ENCODE assay signal across 1 cellular context in the genomic region with DNA sequence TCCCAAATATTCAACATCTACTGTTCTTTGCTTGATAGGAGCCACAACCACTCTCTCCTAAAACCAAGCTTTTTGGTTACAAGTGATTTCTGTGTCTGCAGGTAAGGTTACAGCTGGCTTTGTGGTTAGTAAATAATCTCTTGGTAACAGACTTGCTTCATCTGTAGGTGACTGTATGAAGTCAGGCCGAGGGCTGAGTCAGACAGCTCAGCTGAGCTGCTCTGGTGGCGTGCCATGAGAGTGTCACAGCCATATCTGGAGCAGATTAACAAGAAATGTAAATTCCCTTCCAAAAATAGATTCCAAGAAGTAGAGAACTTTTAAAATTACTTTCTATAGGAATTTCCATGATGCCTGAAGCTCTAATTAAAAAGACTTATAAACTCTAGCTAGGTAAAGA.
TF ChIP-seq lines count a peak whose summit lies in the region.

No MANE protein-coding gene starts in this region.

TF ChIP-seq in WTC11, 78 proteins besides CTCF, POLR2A, EP300 and RAD21 (continued from another document):
- TF ChIP-seq, protein P1, sequence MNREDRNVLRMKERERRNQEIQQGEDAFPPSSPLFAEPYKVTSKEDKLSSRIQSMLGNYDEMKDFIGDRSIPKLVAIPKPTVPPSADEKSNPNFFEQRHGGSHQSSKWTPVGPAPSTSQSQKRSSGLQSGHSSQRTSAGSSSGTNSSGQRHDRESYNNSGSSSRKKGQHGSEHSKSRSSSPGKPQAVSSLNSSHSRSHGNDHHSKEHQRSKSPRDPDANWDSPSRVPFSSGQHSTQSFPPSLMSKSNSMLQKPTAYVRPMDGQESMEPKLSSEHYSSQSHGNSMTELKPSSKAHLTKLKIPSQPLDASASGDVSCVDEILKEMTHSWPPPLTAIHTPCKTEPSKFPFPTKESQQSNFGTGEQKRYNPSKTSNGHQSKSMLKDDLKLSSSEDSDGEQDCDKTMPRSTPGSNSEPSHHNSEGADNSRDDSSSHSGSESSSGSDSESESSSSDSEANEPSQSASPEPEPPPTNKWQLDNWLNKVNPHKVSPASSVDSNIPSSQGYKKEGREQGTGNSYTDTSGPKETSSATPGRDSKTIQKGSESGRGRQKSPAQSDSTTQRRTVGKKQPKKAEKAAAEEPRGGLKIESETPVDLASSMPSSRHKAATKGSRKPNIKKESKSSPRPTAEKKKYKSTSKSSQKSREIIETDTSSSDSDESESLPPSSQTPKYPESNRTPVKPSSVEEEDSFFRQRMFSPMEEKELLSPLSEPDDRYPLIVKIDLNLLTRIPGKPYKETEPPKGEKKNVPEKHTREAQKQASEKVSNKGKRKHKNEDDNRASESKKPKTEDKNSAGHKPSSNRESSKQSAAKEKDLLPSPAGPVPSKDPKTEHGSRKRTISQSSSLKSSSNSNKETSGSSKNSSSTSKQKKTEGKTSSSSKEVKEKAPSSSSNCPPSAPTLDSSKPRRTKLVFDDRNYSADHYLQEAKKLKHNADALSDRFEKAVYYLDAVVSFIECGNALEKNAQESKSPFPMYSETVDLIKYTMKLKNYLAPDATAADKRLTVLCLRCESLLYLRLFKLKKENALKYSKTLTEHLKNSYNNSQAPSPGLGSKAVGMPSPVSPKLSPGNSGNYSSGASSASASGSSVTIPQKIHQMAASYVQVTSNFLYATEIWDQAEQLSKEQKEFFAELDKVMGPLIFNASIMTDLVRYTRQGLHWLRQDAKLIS (CRISPR knock-in tag; IDR thresholded peaks at IDR 0.05; ENCODE audit: borderline replicate concordance) = no peak
- TF ChIP-seq NR1H2 (CRISPR knock-in tag; IDR thresholded peaks at IDR 0.05) = no peak
- TF ChIP-seq, protein P2, sequence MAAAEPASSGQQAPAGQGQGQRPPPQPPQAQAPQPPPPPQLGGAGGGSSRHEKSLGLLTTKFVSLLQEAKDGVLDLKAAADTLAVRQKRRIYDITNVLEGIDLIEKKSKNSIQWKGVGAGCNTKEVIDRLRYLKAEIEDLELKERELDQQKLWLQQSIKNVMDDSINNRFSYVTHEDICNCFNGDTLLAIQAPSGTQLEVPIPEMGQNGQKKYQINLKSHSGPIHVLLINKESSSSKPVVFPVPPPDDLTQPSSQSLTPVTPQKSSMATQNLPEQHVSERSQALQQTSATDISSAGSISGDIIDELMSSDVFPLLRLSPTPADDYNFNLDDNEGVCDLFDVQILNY (CRISPR knock-in tag; IDR thresholded peaks at IDR 0.05) = no peak
- TF ChIP-seq SMAD3 (CRISPR knock-in tag; IDR thresholded peaks at IDR 0.05; ENCODE audit: borderline replicate concordance) = no peak
- TF ChIP-seq, protein P3, sequence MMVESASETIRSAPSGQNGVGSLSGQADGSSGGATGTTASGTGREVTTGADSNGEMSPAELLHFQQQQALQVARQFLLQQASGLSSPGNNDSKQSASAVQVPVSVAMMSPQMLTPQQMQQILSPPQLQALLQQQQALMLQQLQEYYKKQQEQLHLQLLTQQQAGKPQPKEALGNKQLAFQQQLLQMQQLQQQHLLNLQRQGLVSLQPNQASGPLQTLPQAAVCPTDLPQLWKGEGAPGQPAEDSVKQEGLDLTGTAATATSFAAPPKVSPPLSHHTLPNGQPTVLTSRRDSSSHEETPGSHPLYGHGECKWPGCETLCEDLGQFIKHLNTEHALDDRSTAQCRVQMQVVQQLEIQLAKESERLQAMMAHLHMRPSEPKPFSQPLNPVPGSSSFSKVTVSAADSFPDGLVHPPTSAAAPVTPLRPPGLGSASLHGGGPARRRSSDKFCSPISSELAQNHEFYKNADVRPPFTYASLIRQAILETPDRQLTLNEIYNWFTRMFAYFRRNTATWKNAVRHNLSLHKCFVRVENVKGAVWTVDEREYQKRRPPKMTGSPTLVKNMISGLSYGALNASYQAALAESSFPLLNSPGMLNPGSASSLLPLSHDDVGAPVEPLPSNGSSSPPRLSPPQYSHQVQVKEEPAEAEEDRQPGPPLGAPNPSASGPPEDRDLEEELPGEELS (CRISPR knock-in tag; IDR thresholded peaks at IDR 0.05) = no peak
- TF ChIP-seq, protein P4, sequence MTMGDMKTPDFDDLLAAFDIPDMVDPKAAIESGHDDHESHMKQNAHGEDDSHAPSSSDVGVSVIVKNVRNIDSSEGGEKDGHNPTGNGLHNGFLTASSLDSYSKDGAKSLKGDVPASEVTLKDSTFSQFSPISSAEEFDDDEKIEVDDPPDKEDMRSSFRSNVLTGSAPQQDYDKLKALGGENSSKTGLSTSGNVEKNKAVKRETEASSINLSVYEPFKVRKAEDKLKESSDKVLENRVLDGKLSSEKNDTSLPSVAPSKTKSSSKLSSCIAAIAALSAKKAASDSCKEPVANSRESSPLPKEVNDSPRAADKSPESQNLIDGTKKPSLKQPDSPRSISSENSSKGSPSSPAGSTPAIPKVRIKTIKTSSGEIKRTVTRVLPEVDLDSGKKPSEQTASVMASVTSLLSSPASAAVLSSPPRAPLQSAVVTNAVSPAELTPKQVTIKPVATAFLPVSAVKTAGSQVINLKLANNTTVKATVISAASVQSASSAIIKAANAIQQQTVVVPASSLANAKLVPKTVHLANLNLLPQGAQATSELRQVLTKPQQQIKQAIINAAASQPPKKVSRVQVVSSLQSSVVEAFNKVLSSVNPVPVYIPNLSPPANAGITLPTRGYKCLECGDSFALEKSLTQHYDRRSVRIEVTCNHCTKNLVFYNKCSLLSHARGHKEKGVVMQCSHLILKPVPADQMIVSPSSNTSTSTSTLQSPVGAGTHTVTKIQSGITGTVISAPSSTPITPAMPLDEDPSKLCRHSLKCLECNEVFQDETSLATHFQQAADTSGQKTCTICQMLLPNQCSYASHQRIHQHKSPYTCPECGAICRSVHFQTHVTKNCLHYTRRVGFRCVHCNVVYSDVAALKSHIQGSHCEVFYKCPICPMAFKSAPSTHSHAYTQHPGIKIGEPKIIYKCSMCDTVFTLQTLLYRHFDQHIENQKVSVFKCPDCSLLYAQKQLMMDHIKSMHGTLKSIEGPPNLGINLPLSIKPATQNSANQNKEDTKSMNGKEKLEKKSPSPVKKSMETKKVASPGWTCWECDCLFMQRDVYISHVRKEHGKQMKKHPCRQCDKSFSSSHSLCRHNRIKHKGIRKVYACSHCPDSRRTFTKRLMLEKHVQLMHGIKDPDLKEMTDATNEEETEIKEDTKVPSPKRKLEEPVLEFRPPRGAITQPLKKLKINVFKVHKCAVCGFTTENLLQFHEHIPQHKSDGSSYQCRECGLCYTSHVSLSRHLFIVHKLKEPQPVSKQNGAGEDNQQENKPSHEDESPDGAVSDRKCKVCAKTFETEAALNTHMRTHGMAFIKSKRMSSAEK (CRISPR knock-in tag; IDR thresholded peaks at IDR 0.05; ENCODE audit: borderline replicate concordance) = no peak
- no peak for TF ChIP-seq GRHL2 (CRISPR knock-in tag; IDR thresholded peaks at IDR 0.05; ENCODE audit: insufficient replicate concordance, severe bottlenecking)
